23 cellular contexts compared by ENCODE assay signal in genomic region chr16:64398795-64399194, GRCh38.
DNase-seq lines count a peak whose midpoint lies in the region; ATAC-seq, FAIRE-seq and TF ChIP-seq lines count a peak whose summit lies in the region.
"Had no signal": no experiment of that assay in that cellular context is flagged by ENCODE, and none has a peak within 500 bp of the region (broad histone marks: within the 10 kb centered on the region; RNA-seq: fewer than 3 reads in every experiment).

No MANE protein-coding gene starts in this region.

- no peak overlapping the region for H3K27ac Mint-ChIP-seq in activated T-helper 17 cell treated with anti-CD3 and anti-CD28 coated beads, Interleukin-2, amount 50 U/mL, for 72 hours
- H3K27ac Mint-ChIP-seq: B cell, CD14-positive monocyte, H9 had no signal

- no peaks in the 10 kb centered on the region for H3K9me2 ChIP-seq in SK-N-SH

- CTCF ChIA-PET in SK-N-SH (lab: Yijun Ruan, JAX) (interaction anchor here (1.0 kb wide), 1 partner anchor 11 kb away, joined by 4 read pairs; no protein-coding TSS in a partner anchor), endothelial cell of umbilical vein (lab: Charles Lee) (interaction anchor here (0.5 to 2.1 kb wide), 5 partner anchors 10 to 79 kb away, joined by 3 to 8 read pairs (median 3); no protein-coding TSS in a partner anchor)

- H3K27me3 Mint-ChIP-seq in activated T-helper 17 cell treated with anti-CD3 and anti-CD28 coated beads, Interleukin-2, amount 50 U/mL, for 72 hours: no peaks in the 10 kb centered on the region
- H3K27me3 Mint-ChIP-seq: B cell had no signal

- no peaks in the 10 kb centered on the region for H3K79me2 ChIP-seq in SK-N-SH (ENCODE audit: insufficient read depth)
- no peaks in the 10 kb centered on the region for H3K79me2 ChIP-seq in endothelial cell of umbilical vein (ENCODE audit: control insufficient read depth, insufficient read depth, low read length)

- BruUV-seq in endothelial cell of umbilical vein (replicated peaks; lab: Mats Ljungman, UMichigan): no TSS peak

- no peaks in the 10 kb centered on the region for H3K4me1 Mint-ChIP-seq in activated T-helper 17 cell treated with anti-CD3 and anti-CD28 coated beads, Interleukin-2, amount 50 U/mL, for 72 hours
- H3K4me1 Mint-ChIP-seq: B cell, CD14-positive monocyte, H9 had no signal

- WGBS in SK-N-SH (ENCODE audit: low lambda C conversion rate): 31% methylated on average over 5 of the region's 5 CpGs
- WGBS in tibial nerve, 2 donors: 69 to 78% methylated on average over 5 of the region's 5 CpGs

- H3K9me1 ChIP-seq in endothelial cell of umbilical vein (replicated peaks; ENCODE audit: control insufficient read depth, extremely low read depth, insufficient read depth, low read length): no peaks in the 10 kb centered on the region

- peaks cover 7% of the 10 kb centered on the region; the same call in 1 of the 2 replicates for H3K9me3 ChIP-seq in SK-N-SH
- no peaks in the 10 kb centered on the region for H3K9me3 ChIP-seq in endothelial cell of umbilical vein (replicated peaks; ENCODE audit: control insufficient read depth, insufficient read depth, low read length)
- no peaks in the 10 kb centered on the region for H3K9me3 ChIP-seq in skeletal muscle satellite cell (replicated peaks; ENCODE audit: low read length)
- H3K9me3 ChIP-seq in tibial nerve: no peaks in the 10 kb centered on the region
- H3K9me3 ChIP-seq: A549, SJSA1 had no signal

- TF ChIP-seq CTCF in SK-N-SH (IDR thresholded peaks at IDR 0.05) (no peak), endothelial cell of umbilical vein (IDR thresholded peaks at IDR 0.05; ENCODE audit: extremely low read depth in 1 of 2, insufficient read depth in 1 of 2, low read depth in 1 of 2, low read length in 2 of 2) (no peak), tibial nerve (IDR thresholded peaks at IDR 0.05) (no peak)

- no peaks in the 10 kb centered on the region for H3K27me3 ChIP-seq in SK-N-SH (ENCODE audit: insufficient read depth)
- no peaks in the 10 kb centered on the region for H3K27me3 ChIP-seq in endothelial cell of umbilical vein (ENCODE audit: control insufficient read depth in 2 of 2, insufficient read depth in 2 of 2, low read length in 2 of 2)
- no peaks in the 10 kb centered on the region for H3K27me3 ChIP-seq in skeletal muscle satellite cell (ENCODE audit: control insufficient read depth, insufficient read depth, low read length)
- H3K27me3 ChIP-seq in tibial nerve: no peaks in the 10 kb centered on the region
- H3K27me3 ChIP-seq: SJSA1 had no signal

- peak overlapping the region; percentile 74; the same call in 1 of the 2 replicates for H2AFZ ChIP-seq in SK-N-SH (ENCODE audit: low read depth)
- H2AFZ ChIP-seq in endothelial cell of umbilical vein (ENCODE audit: low read depth, low read length): no peak overlapping the region

- TF ChIP-seq POLR2A in endothelial cell of umbilical vein (IDR thresholded peaks at IDR 0.05; ENCODE audit: low read depth, low read length): no peak
- no peak for TF ChIP-seq POLR2A in tibial nerve (IDR thresholded peaks at IDR 0.05)

- intact Hi-C loops in endothelial cell of umbilical vein (cut with micrococcal nuclease): loop anchor here (1.0 to 5.0 kb wide), 4 partner anchors 80 to 720 kb away; no protein-coding TSS in a partner anchor

- H3F3A ChIP-seq in SK-N-SH (replicated peaks; ENCODE audit: insufficient read depth): peaks cover 30% of the 10 kb centered on the region

- H3K4me1 ChIP-seq in SK-N-SH (ENCODE audit: control insufficient read depth in 1 of 2, insufficient read depth in 2 of 2, low read depth in 1 of 2, low read length in 1 of 2) (peaks cover 0 to 16% of the 10 kb centered on the region in 2 experiments; a peak in 1 of 4 replicates), endothelial cell of umbilical vein (ENCODE audit: control insufficient read depth, extremely low read depth, insufficient read depth, low read length) (peaks cover 44% of the 10 kb centered on the region), skeletal muscle satellite cell (ENCODE audit: control insufficient read depth, insufficient read depth, low read length) (peaks cover 30% of the 10 kb centered on the region), tibial nerve (peaks cover 0 to 8% (median 2%) of the 10 kb centered on the region in 4 donors)
- H3K4me1 ChIP-seq: A549, SJSA1 had no signal

- no peak for ATAC-seq in GM18861 (IDR thresholded peaks at IDR 0.05; ENCODE audit: unreplicated experiment)
- ATAC-seq in activated T-helper 17 cell treated with anti-CD3 and anti-CD28 coated beads, Interleukin-2, amount 50 U/mL, for 72 hours (replicated peaks): no peak
- ATAC-seq: A549, GM12878 had no signal

- H3K9ac ChIP-seq in SK-N-SH (peak overlapping the region; percentile 6; the same call in 1 of the 2 replicates), endothelial cell of umbilical vein (replicated peaks; ENCODE audit: extremely low read depth, insufficient read depth, low read length) (peak overlapping the region; percentile 13), skeletal muscle satellite cell (ENCODE audit: low read depth, low read length) (no peak overlapping the region)
- H3K9ac ChIP-seq: KMS-11 had no signal

- H3K36me3 Mint-ChIP-seq in activated T-helper 17 cell treated with anti-CD3 and anti-CD28 coated beads, Interleukin-2, amount 50 U/mL, for 72 hours (ENCODE audit: low read depth): no peaks in the 10 kb centered on the region
- H3K36me3 Mint-ChIP-seq: CD14-positive monocyte had no signal

- peak; percentile 15 for FAIRE-seq in endothelial cell of umbilical vein (lab: Jason Lieb, UNC)
- no peak for FAIRE-seq in urothelium cell line (lab: Jason Lieb, UNC)
- FAIRE-seq: A549, GM12878, RCC 7860 had no signal

- dilution Hi-C loops in endothelial cell of umbilical vein (cut with MboI; ENCODE audit: extremely low pct_ligation_motif_present, low sequenced_read_pairs): no loop called here

- POLR2A ChIA-PET in SK-N-SH (lab: Yijun Ruan, JAX): no interaction called here
- POLR2A ChIA-PET in endothelial cell of umbilical vein (lab: Charles Lee): no interaction called here

- H3K4me3 ChIP-seq in SK-N-SH (ENCODE audit: low read depth in 2 of 2, low read length in 1 of 2) (no peak overlapping the region), endothelial cell of umbilical vein (replicated peaks in 1 of 3; ENCODE audit: insufficient read depth in 1 of 3, low read depth in 1 of 3, low read length in 3 of 3) (peak overlapping the region in 1 of 3 experiments; percentile 22), skeletal muscle satellite cell (ENCODE audit: low read length) (no peak overlapping the region), tibial nerve (no peak overlapping the region)
- H3K4me3 ChIP-seq: A549, GM12878, SJSA1 had no signal

- TF ChIP-seq EP300 in SK-N-SH (IDR thresholded peaks at IDR 0.05; ENCODE audit: borderline replicate concordance in 1 of 2, low read depth in 1 of 2, low read length in 1 of 2) (peak in 1 of 2 experiments; percentile 75; a peak in 2 of 4 replicates), tibial nerve (IDR thresholded peaks at IDR 0.05) (no peak)

- H3K4me2 ChIP-seq in SK-N-SH (peak overlapping the region; percentile 23; the same call in 1 of the 2 replicates), endothelial cell of umbilical vein (ENCODE audit: insufficient read depth, low read length) (peak overlapping the region; percentile 84), skeletal muscle satellite cell (ENCODE audit: low read length) (peak overlapping the region; percentile 0)
- H3K4me2 ChIP-seq: A549, KMS-11 had no signal

- peaks cover 13% of the 10 kb centered on the region for H3K9me3 Mint-ChIP-seq in activated T-helper 17 cell treated with anti-CD3 and anti-CD28 coated beads, Interleukin-2, amount 50 U/mL, for 72 hours

- H3K36me3 ChIP-seq in SK-N-SH (replicated peaks in 1 of 2; ENCODE audit: control insufficient read depth in 1 of 2, insufficient read depth in 2 of 2, low read length in 1 of 2) (peaks cover 0 to 5% of the 10 kb centered on the region in 2 experiments), endothelial cell of umbilical vein (ENCODE audit: control insufficient read depth in 2 of 2, extremely low read depth in 1 of 2, insufficient read depth in 2 of 2, low read length in 2 of 2) (no peaks in the 10 kb centered on the region), skeletal muscle satellite cell (ENCODE audit: insufficient read depth, low read length) (no peaks in the 10 kb centered on the region), tibial nerve (no peaks in the 10 kb centered on the region)
- H3K36me3 ChIP-seq: SJSA1 had no signal

- H4K20me1 ChIP-seq in SK-N-SH (ENCODE audit: insufficient read depth) (no peaks in the 10 kb centered on the region), endothelial cell of umbilical vein (replicated peaks; ENCODE audit: control insufficient read depth, extremely low read depth, insufficient read depth, low read length) (no peaks in the 10 kb centered on the region)

- H3K4me3 Mint-ChIP-seq in activated T-helper 17 cell treated with anti-CD3 and anti-CD28 coated beads, Interleukin-2, amount 50 U/mL, for 72 hours: no peak overlapping the region
- H3K4me3 Mint-ChIP-seq: B cell, CD14-positive monocyte, H9 had no signal

- DNase-seq in HCEC 1CT (peak; percentile 41), SK-N-SH (no peak), endothelial cell of umbilical vein (ENCODE audit: low read depth, low spot score) (peak; percentile 53), urothelium cell line (ENCODE audit: low spot score) (no peak), tibial nerve (ENCODE audit: low spot score in 2 of 2) (no peak)
- DNase-seq: H9, NCI-H1105 treated with DMSO at 0.1 percent for 48 hours, NCI-H1694, NCI-H2081, NCI-H2171, NCI-H345, NCI-H524 had no signal

- H3K27ac ChIP-seq in SK-N-SH (ENCODE audit: low read depth in 2 of 2, low read length in 1 of 2) (peak overlapping the region in 1 of 2 experiments; percentile 80; a peak in 3 of 4 replicates), endothelial cell of umbilical vein (ENCODE audit: insufficient read depth, low read depth, low read length) (peak overlapping the region; percentile 78), tibial nerve (no peak overlapping the region)
- H3K27ac ChIP-seq: A549, HL-60, KMS-11, SJSA1 had no signal

- no peak for TF ChIP-seq RAD21 in SK-N-SH (IDR thresholded peaks at IDR 0.05; ENCODE audit: low read length)

TF ChIP-seq in endothelial cell of umbilical vein, 7 proteins besides CTCF, POLR2A, EP300 and RAD21:
- peak; percentile 46 for TF ChIP-seq GATA2 (IDR thresholded peaks at IDR 0.05; ENCODE audit: insufficient read depth, insufficient read length, low read depth, low read length)
- peak; percentile 49 for TF ChIP-seq POLR2AphosphoS5 (IDR thresholded peaks at IDR 0.05; ENCODE audit: insufficient read depth, low read depth, low read length)
- peak; percentile 57 for TF ChIP-seq JUN (IDR thresholded peaks at IDR 0.05; ENCODE audit: borderline replicate concordance, insufficient read depth, insufficient read length, low read depth)
- peak; percentile 84 for TF ChIP-seq FOS (IDR thresholded peaks at IDR 0.05; ENCODE audit: borderline replicate concordance, insufficient read depth, low read length)
- TF ChIP-seq MAX (IDR thresholded peaks at IDR 0.05; ENCODE audit: insufficient read depth, insufficient read length): no peak

Comparison
In these comparisons a context has a peak if more than half of its experiments do, and no peak if none do; other contexts are left out.
1. DNase-seq: peak in HCEC 1CT (single experiment) and endothelial cell of umbilical vein (single experiment); none in SK-N-SH (single experiment), urothelium cell line (single experiment) and tibial nerve (0 of 2).
2. H3K4me2 ChIP-seq: peak in every context shown above with its lines; median percentile 84 in endothelial cell of umbilical vein; 23 in SK-N-SH; 0 in skeletal muscle satellite cell.